Comparison of ENCODE assay signal across 8 cellular contexts in the genomic region with DNA sequence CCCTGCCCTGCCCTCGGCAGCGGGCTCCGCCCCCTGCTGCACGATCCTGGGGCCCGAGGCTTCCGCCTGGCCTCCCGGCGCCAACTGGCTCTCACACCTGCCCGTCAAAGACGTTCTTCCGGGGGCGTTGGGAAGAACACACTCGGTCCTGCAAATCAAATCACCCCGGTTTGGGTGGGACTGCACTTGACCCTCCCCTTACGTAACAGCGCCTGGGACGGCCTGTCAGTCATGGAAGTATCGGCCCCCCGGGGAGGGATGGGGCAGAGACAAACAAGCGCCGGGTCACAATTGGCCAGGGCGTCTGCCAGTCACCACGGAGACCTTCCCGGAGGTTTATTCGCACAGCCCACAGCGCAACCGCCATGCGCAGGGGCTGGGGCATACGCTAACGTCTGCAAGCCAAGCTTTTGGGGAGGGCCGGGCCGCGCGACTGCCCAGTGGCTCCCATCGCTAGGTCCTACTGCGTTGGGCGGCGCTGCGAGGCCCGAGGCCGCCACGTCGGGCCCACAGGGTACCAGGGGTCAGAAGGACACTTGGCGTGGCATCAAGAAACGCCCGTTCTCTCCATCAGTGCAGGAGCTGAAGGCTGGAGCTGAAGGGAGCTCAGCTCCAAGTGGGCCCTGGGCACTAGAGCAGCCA. TPM values are rescaled to one million over a fixed set of nuclear protein-coding genes. Genes with fewer than 3 reads are reported as not detected.
DNase-seq lines count a peak whose midpoint lies in the region; ATAC-seq and TF ChIP-seq lines count a peak whose summit lies in the region.

No MANE protein-coding gene starts in this region.

- no peaks in the 10 kb centered on the region for H3K9me3 Mint-ChIP-seq in central memory CD8-positive, alpha-beta T cell

- intact Hi-C loops in spleen (cut with DNase I; ENCODE audit: low total_unique reads): loop anchor here (10.0 kb wide), 1 partner anchor 69 kb away; a partner anchor contains a TSS

- H3K27me3 Mint-ChIP-seq in central memory CD8-positive, alpha-beta T cell: no peaks in the 10 kb centered on the region

- ATAC-seq in GM19035 (IDR thresholded peaks at IDR 0.05; ENCODE audit: unreplicated experiment) (peak; percentile 96), HG03342 (IDR thresholded peaks at IDR 0.05; ENCODE audit: unreplicated experiment) (peak; percentile 96)
- ATAC-seq in central memory CD8-positive, alpha-beta T cell (replicated peaks; ENCODE audit: extremely low read depth, poor library complexity, severe bottlenecking): peak; percentile 92

- H3K4me3 Mint-ChIP-seq in central memory CD8-positive, alpha-beta T cell: peak overlapping the region; percentile 86

- peaks cover 12 to 50% (median 32%) of the 10 kb centered on the region in 6 donors for H3K4me1 ChIP-seq in spleen

- H3K4me3 ChIP-seq in AG10803 (ENCODE audit: low read length) (peak overlapping the region; percentile 81), spleen (peak overlapping the region; percentile 69 to 100 (median 98))

- peaks cover 30% of the 10 kb centered on the region for H3K36me3 Mint-ChIP-seq in central memory CD8-positive, alpha-beta T cell (ENCODE audit: insufficient read depth)

- H3K27me3 ChIP-seq in spleen (replicated peaks in 1 of 7): no peaks in the 10 kb centered on the region

- H3K9me3 ChIP-seq in spleen: no peaks in the 10 kb centered on the region

- WGBS in spleen, 5 donors: 0 to 1% (median 0%) methylated on average over 31 to 46 of the region's 46 CpGs; no CpG with 5 or more reads in 1 of the 5 donors

- peak; percentile 22 to 96 (median 66) for TF ChIP-seq POLR2A in spleen (IDR thresholded peaks at IDR 0.05)

- TF ChIP-seq CTCF in AG10803 (conservative IDR thresholded peaks at IDR 0.05; ENCODE audit: low read length) (no peak), spleen (IDR thresholded peaks at IDR 0.05 in 8 of 11, conservative IDR thresholded peaks at IDR 0.05 in 3 of 11) (peak in 3 of 11 experiments; percentile 28 to 39 (median 33))

- peaks cover 0 to 18% (median 6%) of the 10 kb centered on the region in 6 donors for H3K36me3 ChIP-seq in spleen

- H3K27ac Mint-ChIP-seq in central memory CD8-positive, alpha-beta T cell (ENCODE audit: low read depth): peak overlapping the region; percentile 92

- peak; percentile 100 for DNase-seq in AG10803 (ENCODE audit: low read depth)
- DNase-seq in NCI-H345 treated with DMSO at 0.1 percent for 48 hours (lab: John Stamatoyannopoulos, UW; ENCODE audit: unreplicated experiment): peak; percentile 96
- DNase-seq in activated CD4-positive, CD25-positive, alpha-beta regulatory T cell treated with anti-CD3 and anti-CD28 coated beads, Interleukin-2, amount 50 U/mL, for 16 hours (ENCODE audit: low read depth, low spot score): peak; percentile 100
- DNase-seq in central memory CD8-positive, alpha-beta T cell (ENCODE audit: low spot score in 2 of 2): peak; percentile 96 to 99
- peak; percentile 100 for DNase-seq in inferior parietal cortex (ENCODE audit: extremely low spot score)
- DNase-seq in spleen: peak; percentile 100

- H3K27ac ChIP-seq in spleen: peak overlapping the region; percentile 87 to 98 (median 96)

- H3K4me1 Mint-ChIP-seq in central memory CD8-positive, alpha-beta T cell: peaks cover 43% of the 10 kb centered on the region

RNA-seq across cellular contexts. Expression of a gene that starts 0.4 kb away (rescaled TPM):
- total RNA-seq in spleen: 10 to 100 TPM; 18.6 to 37.1 (median 31.7) TPM
- polyA plus RNA-seq in spleen: 10 to 100 TPM in 2 of 3 donors, 1 to 10 TPM in 1; 8.7 to 14.0 (median 11.8) TPM

Comparison
In these comparisons a context has a peak if more than half of its experiments do, and no peak if none do; other contexts are left out.
1. Peak in every context shown above with its lines: DNase-seq, ATAC-seq, H3K4me3 ChIP-seq and H3K27ac ChIP-seq.